ENCODE assay signal across 1 cellular context in genomic region chr1:223210786-223211115, GRCh38.
A peak's percentile ranks its signal among the peaks of the same experiment; 100 is the strongest.
TF ChIP-seq lines count a peak whose summit lies in the region.

No MANE protein-coding gene starts in this region.

TF ChIP-seq in K562, 482 proteins besides CTCF, POLR2A, EP300 and RAD21 (continued from another document):
- TF ChIP-seq, protein P1, sequence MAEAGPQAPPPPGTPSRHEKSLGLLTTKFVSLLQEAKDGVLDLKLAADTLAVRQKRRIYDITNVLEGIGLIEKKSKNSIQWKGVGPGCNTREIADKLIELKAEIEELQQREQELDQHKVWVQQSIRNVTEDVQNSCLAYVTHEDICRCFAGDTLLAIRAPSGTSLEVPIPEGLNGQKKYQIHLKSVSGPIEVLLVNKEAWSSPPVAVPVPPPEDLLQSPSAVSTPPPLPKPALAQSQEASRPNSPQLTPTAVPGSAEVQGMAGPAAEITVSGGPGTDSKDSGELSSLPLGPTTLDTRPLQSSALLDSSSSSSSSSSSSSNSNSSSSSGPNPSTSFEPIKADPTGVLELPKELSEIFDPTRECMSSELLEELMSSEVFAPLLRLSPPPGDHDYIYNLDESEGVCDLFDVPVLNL (CRISPR knock-in tag; IDR thresholded peaks at IDR 0.05; ENCODE audit: low read depth) = no peak
- TF ChIP-seq ZNF316 (IDR thresholded peaks at IDR 0.05) = peak; percentile 94
- no peak for TF ChIP-seq DMBX1 (CRISPR knock-in tag; IDR thresholded peaks at IDR 0.05; ENCODE audit: borderline replicate concordance)
- TF ChIP-seq MAFG (tag; conservative IDR thresholded peaks at IDR 0.05) = peak; percentile 84
- TF ChIP-seq HMGN3 (IDR thresholded peaks at IDR 0.05; ENCODE audit: borderline replicate concordance, extremely low read depth, insufficient read length, low read depth, low read length) = no peak
- TF ChIP-seq, protein P2, sequence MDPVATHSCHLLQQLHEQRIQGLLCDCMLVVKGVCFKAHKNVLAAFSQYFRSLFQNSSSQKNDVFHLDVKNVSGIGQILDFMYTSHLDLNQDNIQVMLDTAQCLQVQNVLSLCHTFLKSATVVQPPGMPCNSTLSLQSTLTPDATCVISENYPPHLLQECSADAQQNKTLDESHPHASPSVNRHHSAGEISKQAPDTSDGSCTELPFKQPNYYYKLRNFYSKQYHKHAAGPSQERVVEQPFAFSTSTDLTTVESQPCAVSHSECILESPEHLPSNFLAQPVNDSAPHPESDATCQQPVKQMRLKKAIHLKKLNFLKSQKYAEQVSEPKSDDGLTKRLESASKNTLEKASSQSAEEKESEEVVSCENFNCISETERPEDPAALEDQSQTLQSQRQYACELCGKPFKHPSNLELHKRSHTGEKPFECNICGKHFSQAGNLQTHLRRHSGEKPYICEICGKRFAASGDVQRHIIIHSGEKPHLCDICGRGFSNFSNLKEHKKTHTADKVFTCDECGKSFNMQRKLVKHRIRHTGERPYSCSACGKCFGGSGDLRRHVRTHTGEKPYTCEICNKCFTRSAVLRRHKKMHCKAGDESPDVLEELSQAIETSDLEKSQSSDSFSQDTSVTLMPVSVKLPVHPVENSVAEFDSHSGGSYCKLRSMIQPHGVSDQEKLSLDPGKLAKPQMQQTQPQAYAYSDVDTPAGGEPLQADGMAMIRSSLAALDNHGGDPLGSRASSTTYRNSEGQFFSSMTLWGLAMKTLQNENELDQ (CRISPR knock-in tag; IDR thresholded peaks at IDR 0.05; ENCODE audit: borderline replicate concordance) = no peak
- no peak for TF ChIP-seq BMI1 (IDR thresholded peaks at IDR 0.05; ENCODE audit: low read length)
- TF ChIP-seq MAFF (IDR thresholded peaks at IDR 0.05; ENCODE audit: low read length) = peak; percentile 73
- TF ChIP-seq, protein P3, sequence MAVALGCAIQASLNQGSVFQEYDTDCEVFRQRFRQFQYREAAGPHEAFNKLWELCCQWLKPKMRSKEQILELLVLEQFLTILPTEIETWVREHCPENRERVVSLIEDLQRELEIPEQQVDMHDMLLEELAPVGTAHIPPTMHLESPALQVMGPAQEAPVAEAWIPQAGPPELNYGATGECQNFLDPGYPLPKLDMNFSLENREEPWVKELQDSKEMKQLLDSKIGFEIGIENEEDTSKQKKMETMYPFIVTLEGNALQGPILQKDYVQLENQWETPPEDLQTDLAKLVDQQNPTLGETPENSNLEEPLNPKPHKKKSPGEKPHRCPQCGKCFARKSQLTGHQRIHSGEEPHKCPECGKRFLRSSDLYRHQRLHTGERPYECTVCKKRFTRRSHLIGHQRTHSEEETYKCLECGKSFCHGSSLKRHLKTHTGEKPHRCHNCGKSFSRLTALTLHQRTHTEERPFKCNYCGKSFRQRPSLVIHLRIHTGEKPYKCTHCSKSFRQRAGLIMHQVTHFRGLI (CRISPR knock-in tag; IDR thresholded peaks at IDR 0.05) = no peak
- TF ChIP-seq BACH1 (tag; IDR thresholded peaks at IDR 0.05) = peak; percentile 68; the same call in 1 of the 2 replicates
- TF ChIP-seq NCOA4 (IDR thresholded peaks at IDR 0.05; ENCODE audit: partially characterized antibody) = no peak
- TF ChIP-seq TARDBP (IDR thresholded peaks at IDR 0.05) = no peak
- TF ChIP-seq MAFK (IDR thresholded peaks at IDR 0.05; ENCODE audit: low read length) = peak; percentile 86
- no peak for TF ChIP-seq PRPF4 (IDR thresholded peaks at IDR 0.05; ENCODE audit: insufficient read depth, low read depth, low read length, poor library complexity, severe bottlenecking)
- TF ChIP-seq ZNF436 (CRISPR knock-in tag; IDR thresholded peaks at IDR 0.05) = no peak
- no peak for TF ChIP-seq KHSRP (IDR thresholded peaks at IDR 0.05)
- TF ChIP-seq HDAC1 (IDR thresholded peaks at IDR 0.05) = peak in 1 of 2 experiments; percentile 22; a peak in 1 of 4 replicates
- TF ChIP-seq TSC22D4 (tag; IDR thresholded peaks at IDR 0.05) = no peak
- no peak for TF ChIP-seq SREBF1 (IDR thresholded peaks at IDR 0.05; ENCODE audit: borderline replicate concordance, low read depth, low read length)
- no peak for TF ChIP-seq MXI1 (IDR thresholded peaks at IDR 0.05; ENCODE audit: low read depth, low read length)
- TF ChIP-seq ZNF140 (CRISPR knock-in tag; IDR thresholded peaks at IDR 0.05) = no peak
- TF ChIP-seq TFAP4 (CRISPR knock-in tag; IDR thresholded peaks at IDR 0.05; ENCODE audit: borderline replicate concordance) = peak; percentile 48
- TF ChIP-seq ZBTB8A (IDR thresholded peaks at IDR 0.05; ENCODE audit: partially characterized antibody) = no peak
- no peak for TF ChIP-seq ARNT (IDR thresholded peaks at IDR 0.05)
- peak; percentile 81 for TF ChIP-seq NFE2 (IDR thresholded peaks at IDR 0.05; ENCODE audit: low read depth)
- TF ChIP-seq NFIC (IDR thresholded peaks at IDR 0.05) = no peak
- TF ChIP-seq C11orf30 (IDR thresholded peaks at IDR 0.05; ENCODE audit: low read depth) = peak; percentile 93
- TF ChIP-seq ZNF175 (CRISPR knock-in tag; IDR thresholded peaks at IDR 0.05; ENCODE audit: low read depth) = no peak
